20 cellular contexts compared by ENCODE assay signal in genomic region chr9:5041390-5042115, GRCh38.
"Had no signal": no experiment of that assay in that cellular context is flagged by ENCODE, and none has a peak within 500 bp of the region (broad histone marks: within the 10 kb centered on the region; RNA-seq: fewer than 3 reads in every experiment).

No MANE protein-coding gene starts in this region.

- H3K27ac ChIP-seq: brain microvascular endothelial cell, gastrocnemius medialis, neural progenitor cell, thyroid gland, uterus had no signal

- H3K36me3 ChIP-seq: neural progenitor cell, uterus had no signal

- H3K4me1 ChIP-seq: neural progenitor cell, thyroid gland, uterus had no signal

- H3K9me3 ChIP-seq: thyroid gland, uterus had no signal

- H3K4me2 ChIP-seq: neural progenitor cell had no signal

- H3K27me3 ChIP-seq: brain microvascular endothelial cell, gastrocnemius medialis, neural progenitor cell, thyroid gland, uterus had no signal

- DNase-seq: activated CD4-positive, alpha-beta memory T cell treated with anti-CD3 and anti-CD28 coated beads, Interleukin-2, amount 10 ng/mL, durations not matched to agents 7 days and 5 days; activated CD4-positive, alpha-beta T cell treated with anti-CD3 and anti-CD28 coated beads for 48 hours; activated CD4-positive, CD25-positive, alpha-beta regulatory T cell; activated naive CD4-positive, alpha-beta T cell treated with Interleukin-2 at 50 U/mL for 16 hours; activated naive CD8-positive, alpha-beta T cell treated with anti-CD3 and anti-CD28 coated beads, Interleukin-2, amount 50 U/mL, for 24 hours; activated T-cell treated with anti-CD3 and anti-CD28 coated beads, Interleukin-2, amount 50 U/mL, for 24 hours; anterior cingulate cortex; brain microvascular endothelial cell; effector CD8-positive, alpha-beta T cell; gastrocnemius medialis; head of caudate nucleus; mesenchymal stem cell; naive thymus-derived CD4-positive, alpha-beta T cell; stimulated activated CD4-positive, alpha-beta T cell treated with anti-CD3 and anti-CD28 coated beads, Interleukin-12 subunit alpha, Interleukin-12 subunit beta, amount 100 ng/mL, for 4 hours; stimulated activated CD4-positive, alpha-beta T cell treated with anti-CD3 and anti-CD28 coated beads, Interleukin-1b, Interleukin-23, amount 100 ng/mL, for 48 hours; stimulated activated CD8-positive, alpha-beta memory T cell treated with anti-CD3 and anti-CD28 coated beads, Interleukin-4, amount 100 ng/mL, for 48 hours; thyroid gland; uterus had no signal

- ATAC-seq: activated naive CD8-positive, alpha-beta T cell treated with anti-CD3 and anti-CD28 coated beads, Interleukin-2, amount 50 U/mL, for 24 hours; esophagus mucosa; gastrocnemius medialis; naive thymus-derived CD4-positive, alpha-beta T cell had no signal

- H2AFZ ChIP-seq: neural progenitor cell had no signal

- H3K9ac ChIP-seq: neural progenitor cell had no signal

- H3K4me3 ChIP-seq: gastrocnemius medialis, neural progenitor cell, thyroid gland, uterus had no signal
